In genomic region chr13:113404723-113405471, GRCh38 we compare ENCODE assay signal across 15 cellular contexts. TPM values are rescaled to one million over a fixed set of nuclear protein-coding genes. Genes with fewer than 3 reads are reported as not detected.
DNase-seq lines count a peak whose midpoint lies in the region; ATAC-seq, FAIRE-seq and TF ChIP-seq lines count a peak whose summit lies in the region.
"Had no signal": no experiment of that assay in that cellular context is flagged by ENCODE, and none has a peak within 500 bp of the region (broad histone marks: within the 10 kb centered on the region; RNA-seq: fewer than 3 reads in every experiment).

No MANE protein-coding gene starts in this region.

- H3K9me3 Mint-ChIP-seq in natural killer cell, result no peaks in the 10 kb centered on the region
- H3K9me3 Mint-ChIP-seq: HFFc6 had no signal

- intact Hi-C loops in cardiac septum (cut with DNase I) (no loop called here), left cardiac atrium (cut with DNase I) (loop anchor here in 1 of 2 donors (5.0 kb wide), 1 partner anchor 47 kb away; the partner anchor contains the start of gene ADPRHL1), kidney (cut with DNase I) (no loop called here), natural killer cell (cut with micrococcal nuclease) (no loop called here)

- no peak for TF ChIP-seq CTCF in kidney (IDR thresholded peaks at IDR 0.05; ENCODE audit: borderline replicate concordance, extremely low read depth, insufficient read depth)
- TF ChIP-seq CTCF in natural killer cell (IDR thresholded peaks at IDR 0.05), result no peak

- no peaks in the 10 kb centered on the region for H3K4me1 Mint-ChIP-seq in natural killer cell

- H3K27ac Mint-ChIP-seq in natural killer cell, result no peak overlapping the region
- H3K27ac Mint-ChIP-seq: HFFc6 had no signal

- H3K36me3 ChIP-seq in kidney (ENCODE audit: control insufficient read depth in 1 of 2, insufficient read depth in 2 of 2, low read length in 2 of 2), result no peaks in the 10 kb centered on the region

- no peak overlapping the region for H3K4me3 Mint-ChIP-seq in natural killer cell
- H3K4me3 Mint-ChIP-seq: HFFc6 had no signal

- no peak for FAIRE-seq in kidney (lab: Jason Lieb, UNC)
- FAIRE-seq: K562 had no signal

- peak; percentile 75 for DNase-seq in cardiac septum (ENCODE audit: low spot score)
- DNase-seq in left cardiac atrium, result no peak
- peak; percentile 61 to 82 for DNase-seq in NCI-H524 (lab: John Stamatoyannopoulos, UW)
- DNase-seq in kidney, result peak; percentile 62
- DNase-seq in ureter (ENCODE audit: low spot score), result peak; percentile 40
- DNase-seq in natural killer cell, result no peak
- DNase-seq in cerebellar cortex (ENCODE audit: low spot score), result no peak
- DNase-seq: activated CD4-positive, alpha-beta T cell treated with anti-CD3 and anti-CD28 coated beads, Interleukin-2, amount 50 U/mL, for 48 hours; HFFc6; stimulated activated naive CD8-positive, alpha-beta T cell treated with anti-CD3 and anti-CD28 coated beads, Interleukin-15, Interleukin-2, amounts not matched to agents 100 U/mL and 50 U/mL, for 24 hours had no signal

- no peaks in the 10 kb centered on the region for H3K27me3 Mint-ChIP-seq in natural killer cell (ENCODE audit: low read depth in 2 of 2)

- H3K4me1 ChIP-seq in kidney (ENCODE audit: control insufficient read depth in 1 of 2, insufficient read depth in 1 of 2, low read depth in 1 of 2, low read length in 2 of 2), result peaks cover 0 to under 1% of the 10 kb centered on the region in 2 donors

- H3K4me3 ChIP-seq in kidney (ENCODE audit: low read length in 2 of 2), result no peak overlapping the region
- H3K4me3 ChIP-seq: dorsolateral prefrontal cortex, K562, skin epidermis had no signal

- H3K9ac ChIP-seq in kidney (ENCODE audit: low read length in 2 of 2), result no peak overlapping the region
- H3K9ac ChIP-seq: SK-N-SH had no signal

- no peaks in the 10 kb centered on the region for H3K9me3 ChIP-seq in kidney (ENCODE audit: control insufficient read depth in 1 of 2, low read length in 2 of 2)
- H3K9me3 ChIP-seq: SK-N-SH had no signal

- H3K27ac ChIP-seq in kidney (ENCODE audit: low read depth in 2 of 2, low read length in 2 of 2), result no peak overlapping the region
- H3K27ac ChIP-seq: dorsolateral prefrontal cortex, skin epidermis had no signal

- no peaks in the 10 kb centered on the region for H3K36me3 Mint-ChIP-seq in natural killer cell

- ATAC-seq in left cardiac atrium (no peak), GM19397 (IDR thresholded peaks at IDR 0.05; ENCODE audit: unreplicated experiment) (no peak), natural killer cell (no peak)
- ATAC-seq: stimulated activated naive CD8-positive, alpha-beta T cell treated with anti-CD3 and anti-CD28 coated beads, Interleukin-15, Interleukin-2, amounts not matched to agents 100 U/mL and 50 U/mL, for 24 hours had no signal

RNA-seq across cellular contexts. Expression of gene GRTP1, which starts 41.0 kb away (rescaled TPM):
- total RNA-seq in cardiac septum (0.70 TPM), left cardiac atrium (1 to 10 TPM; 1.5 to 1.8 TPM), kidney (9.6 TPM), ureter (25.2 TPM), natural killer cell (not detected)
- polyA plus RNA-seq in kidney (ENCODE audit: insufficient read depth, low read depth, low replicate concordance), result 18.3 TPM

RNA-seq across cellular contexts. Expression of gene ADPRHL1, which starts 48.4 kb away (rescaled TPM):
- total RNA-seq in cardiac septum, result 480 TPM
- total RNA-seq in left cardiac atrium, result 100 to 1,000 TPM; 241 to 245 TPM
- 1.5 TPM for total RNA-seq in kidney
- 1.1 TPM for polyA plus RNA-seq in kidney (ENCODE audit: insufficient read depth, low read depth, low replicate concordance)
- total RNA-seq in ureter, result 4.2 TPM
- total RNA-seq in natural killer cell, result under 1 TPM; 0.56 to 0.93 (median 0.72) TPM

Comparison
In these comparisons a context has a peak if more than half of its experiments do, and no peak if none do; other contexts are left out.
1. DNase-seq: peak in cardiac septum (single experiment), NCI-H524 (2 of 2), kidney (single experiment) and ureter (single experiment); none in left cardiac atrium (single experiment), natural killer cell (single experiment) and cerebellar cortex (single experiment).
2. RNA of gene ADPRHL1, which starts 48.4 kb away (total RNA-seq): 480 TPM in cardiac septum (single experiment) and 241 to 245 TPM in left cardiac atrium; 4.2 TPM in ureter (single experiment), 1.5 TPM in kidney (single experiment) and 0.56 to 0.93 TPM in natural killer cell; every median in the first group is over 10 times any median in the second.